Comparison of ENCODE assay signal across 8 cellular contexts in genomic region chr6:27810768-27811298, GRCh38.
DNase-seq lines count a peak whose midpoint lies in the region; ATAC-seq, FAIRE-seq and TF ChIP-seq lines count a peak whose summit lies in the region.

No MANE protein-coding gene starts in this region.

- H3K4ac ChIP-seq in mesenchymal stem cell (ENCODE audit: low read depth in 1 of 2, low read length in 2 of 2), result no peak overlapping the region

- no peak overlapping the region for H2BK12ac ChIP-seq in mesenchymal stem cell (ENCODE audit: low read length in 2 of 2)

- H3K14ac ChIP-seq in mesenchymal stem cell (ENCODE audit: low read length in 2 of 2), result no peak overlapping the region

- H3K4me1 ChIP-seq in KMS-11 (ENCODE audit: low read depth, poor library complexity, severe bottlenecking) (peaks cover 40% of the 10 kb centered on the region), astrocyte (ENCODE audit: insufficient read depth, low read length) (peaks cover 22% of the 10 kb centered on the region), mesenchymal stem cell (ENCODE audit: control insufficient read depth, insufficient read depth, low read depth, low read length) (peaks cover 7% of the 10 kb centered on the region)

- H3K9me3 ChIP-seq in astrocyte (ENCODE audit: insufficient read depth, low read depth, low read length), result no peaks in the 10 kb centered on the region
- H3K9me3 ChIP-seq in mesenchymal stem cell (ENCODE audit: control insufficient read depth, low read length), result no peaks in the 10 kb centered on the region

- peak overlapping the region; percentile 93 for H3K27ac ChIP-seq in KMS-11
- peak overlapping the region; percentile 88 for H3K27ac ChIP-seq in astrocyte (ENCODE audit: low read depth, low read length)
- H3K27ac ChIP-seq in mesenchymal stem cell (ENCODE audit: low read length, poor library complexity, severe bottlenecking), result peak overlapping the region; percentile 86

- H3K18ac ChIP-seq in mesenchymal stem cell (ENCODE audit: low read depth in 1 of 2, low read length in 2 of 2), result peak overlapping the region in 1 of 2 experiments; percentile 10

- CTCF ChIA-PET in BJ (lab: Yijun Ruan, JAX), result interaction anchor here (0.7 to 5.1 kb wide), 4 partner anchors 15 to 1535 kb away, joined by 3 to 37 read pairs (median 20); no protein-coding TSS in a partner anchor

- H2AFZ ChIP-seq in KMS-11 (ENCODE audit: low read depth) (no peak overlapping the region), astrocyte (ENCODE audit: low read depth, low read length) (peak overlapping the region; percentile 68), mesenchymal stem cell (ENCODE audit: low read depth, low read length) (no peak overlapping the region)

- no peaks in the 10 kb centered on the region for H3K36me3 Mint-ChIP-seq in astrocyte (ENCODE audit: low read depth, unreplicated experiment)

- peak overlapping the region; percentile 93 for H3K4me3 Mint-ChIP-seq in astrocyte (ENCODE audit: unreplicated experiment)

- H3K27ac Mint-ChIP-seq in astrocyte (ENCODE audit: unreplicated experiment), result peak overlapping the region; percentile 96

- POLR2A ChIA-PET in BJ (lab: Charles Lee), result interaction anchor here (1.3 to 1.5 kb wide), 3 partner anchors 82 to 677 kb away, joined by 3 to 16 read pairs (median 5); a partner anchor contains a TSS

- TF ChIP-seq CTCF in BJ (IDR thresholded peaks at IDR 0.05; ENCODE audit: insufficient read depth, low read depth, low read length) (no peak), KMS-11 (conservative IDR thresholded peaks at IDR 0.05; ENCODE audit: low read depth, low read length) (no peak), astrocyte (IDR thresholded peaks at IDR 0.05; ENCODE audit: insufficient read depth, low read depth, low read length) (no peak)

- WGBS in mesenchymal stem cell, result under 1% methylated on average over 9 of the region's 9 CpGs

- H2BK5ac ChIP-seq in mesenchymal stem cell (ENCODE audit: low read depth, low read length, poor library complexity, severe bottlenecking), result no peak overlapping the region

- H3K4me3 ChIP-seq in BJ (ENCODE audit: low read depth, low read length) (peak overlapping the region; percentile 75), KMS-11 (IDR thresholded peaks at IDR 0.05; ENCODE audit: insufficient read depth, low read depth, low read length) (no peak overlapping the region), astrocyte (ENCODE audit: insufficient read depth, low read depth, low read length) (peak overlapping the region; percentile 80), mesenchymal stem cell (ENCODE audit: insufficient read depth in 1 of 2, low read depth in 1 of 2, low read length in 2 of 2) (peak overlapping the region in 1 of 2 experiments; percentile 93)

- H3K79me1 ChIP-seq in mesenchymal stem cell (replicated peaks; ENCODE audit: low read length, poor library complexity, severe bottlenecking), result no peaks in the 10 kb centered on the region

- H3K79me2 ChIP-seq in KMS-11 (ENCODE audit: insufficient read depth, low read depth) (peaks cover 54% of the 10 kb centered on the region), astrocyte (ENCODE audit: insufficient read depth, low read length) (no peaks in the 10 kb centered on the region)

- H2AK5ac ChIP-seq in mesenchymal stem cell (ENCODE audit: low read length, severe bottlenecking), result no peak overlapping the region

- peak overlapping the region; percentile 92 for H3K9ac ChIP-seq in KMS-11
- H3K9ac ChIP-seq in astrocyte (ENCODE audit: low read length), result peak overlapping the region; percentile 90
- peak overlapping the region; percentile 92 for H3K9ac ChIP-seq in mesenchymal stem cell (ENCODE audit: low read length)

- H3K4me2 ChIP-seq in KMS-11, result peak overlapping the region; percentile 90
- peak overlapping the region; percentile 92 for H3K4me2 ChIP-seq in astrocyte (ENCODE audit: low read length)
- H3K4me2 ChIP-seq in mesenchymal stem cell (ENCODE audit: low read length, poor library complexity, severe bottlenecking), result peak overlapping the region; percentile 75

- no peak for FAIRE-seq in astrocyte (lab: Jason Lieb, UNC)

- no peak for DNase-seq in BJ (ENCODE audit: low read depth)
- no peak for DNase-seq in astrocyte (ENCODE audit: low read depth)
- peak; percentile 25 for DNase-seq in mesenchymal stem cell
- no peak for DNase-seq in superior temporal gyrus (ENCODE audit: extremely low spot score)
- no peak for DNase-seq in activated effector memory CD4-positive, alpha-beta T cell treated with anti-CD3 and anti-CD28 coated beads, Interleukin-2, amount 50 U/mL, for 16 hours
- no peak for DNase-seq in effector CD4-positive, alpha-beta T cell

- no peak overlapping the region for H2BK15ac ChIP-seq in mesenchymal stem cell (ENCODE audit: low read depth, poor library complexity, severe bottlenecking)

- no peak overlapping the region for H4K8ac ChIP-seq in mesenchymal stem cell (ENCODE audit: low read length)

- H3K36me3 ChIP-seq in BJ (ENCODE audit: control insufficient read depth, insufficient read depth, low read length) (no peaks in the 10 kb centered on the region), KMS-11 (ENCODE audit: insufficient read depth) (no peaks in the 10 kb centered on the region), astrocyte (ENCODE audit: insufficient read depth, low read length) (no peaks in the 10 kb centered on the region), mesenchymal stem cell (ENCODE audit: control insufficient read depth in 1 of 2, insufficient read depth in 2 of 2, low read depth in 1 of 2, low read length in 2 of 2) (no peaks in the 10 kb centered on the region)

- peaks cover 18% of the 10 kb centered on the region for H3K4me1 Mint-ChIP-seq in astrocyte (ENCODE audit: low read depth, unreplicated experiment)

- H4K91ac ChIP-seq in mesenchymal stem cell (ENCODE audit: low read length), result no peak overlapping the region

- H4K20me1 ChIP-seq in KMS-11 (ENCODE audit: insufficient read depth), result no peaks in the 10 kb centered on the region; the same call in 1 of the 2 replicates
- H4K20me1 ChIP-seq in astrocyte (ENCODE audit: insufficient read depth, low read length), result no peaks in the 10 kb centered on the region

- H2BK120ac ChIP-seq in mesenchymal stem cell (ENCODE audit: low read depth, low read length), result no peak overlapping the region

- H3K27me3 Mint-ChIP-seq in astrocyte (ENCODE audit: low read depth, unreplicated experiment), result no peaks in the 10 kb centered on the region

- H3K9me3 Mint-ChIP-seq in astrocyte (ENCODE audit: unreplicated experiment), result no peaks in the 10 kb centered on the region

- ATAC-seq in GM19395 (IDR thresholded peaks at IDR 0.05; ENCODE audit: unreplicated experiment), result no peak

- no peak overlapping the region for H3K23ac ChIP-seq in mesenchymal stem cell (ENCODE audit: low read length in 2 of 2)

- no peaks in the 10 kb centered on the region for H3K27me3 ChIP-seq in BJ (ENCODE audit: control insufficient read depth, insufficient read depth, low read length)
- no peaks in the 10 kb centered on the region for H3K27me3 ChIP-seq in KMS-11 (ENCODE audit: insufficient read depth, low read depth)
- H3K27me3 ChIP-seq in astrocyte (ENCODE audit: insufficient read depth, low read length), result no peaks in the 10 kb centered on the region
- no peaks in the 10 kb centered on the region for H3K27me3 ChIP-seq in mesenchymal stem cell (ENCODE audit: control insufficient read depth in 1 of 2, insufficient read depth in 1 of 2, low read length in 2 of 2)
